ENCODE assay signal across 10 cellular contexts in genomic region chr3:71578045-71578730, GRCh38. TPM values are rescaled to one million over a fixed set of nuclear protein-coding genes. Genes with fewer than 3 reads are reported as not detected.
A peak's percentile ranks its signal among the peaks of the same experiment; 100 is the strongest.
DNase-seq lines count a peak whose midpoint lies in the region; ATAC-seq and TF ChIP-seq lines count a peak whose summit lies in the region.
"Had no signal": no experiment of that assay in that cellular context is flagged by ENCODE, and none has a peak within 500 bp of the region (broad histone marks: within the 10 kb centered on the region; RNA-seq: fewer than 3 reads in every experiment).

No MANE protein-coding gene starts in this region.

- intact Hi-C loops in stomach (cut with DNase I; ENCODE audit: low total_unique reads), result no loop called here

- no peak for TF ChIP-seq POLR2A in stomach (IDR thresholded peaks at IDR 0.05)

- H3K9me3 ChIP-seq in RWPE2 (ENCODE audit: severe bottlenecking), result no peaks in the 10 kb centered on the region
- no peaks in the 10 kb centered on the region for H3K9me3 ChIP-seq in stomach

- TF ChIP-seq CTCF in RWPE2 (IDR thresholded peaks at IDR 0.05; ENCODE audit: poor library complexity, severe bottlenecking) (no peak), fibroblast of the aortic adventitia (IDR thresholded peaks at IDR 0.05; ENCODE audit: insufficient read depth, low read length) (no peak), stomach (IDR thresholded peaks at IDR 0.05) (no peak)

- H3K27me3 ChIP-seq in RWPE2 (ENCODE audit: insufficient read depth, poor library complexity, severe bottlenecking) (no peaks in the 10 kb centered on the region), stomach (no peaks in the 10 kb centered on the region)

- DNase-seq in SIG-M5 treated with dmso at 0.1 percent for 504 hours (lab: John Stamatoyannopoulos, UW; ENCODE audit: unreplicated experiment) (peak; percentile 63), SIG-M5 (lab: John Stamatoyannopoulos, UW) (no peak), RWPE2 (ENCODE audit: low spot score) (no peak), fibroblast of the aortic adventitia (ENCODE audit: low read depth) (peak; percentile 35), stomach (no peak), GOT3 (lab: John Stamatoyannopoulos, UW) (no peak)
- DNase-seq: hypothalamus, NCI-H524 treated with DMSO at 0.1 percent for 48 hours had no signal

- TF ChIP-seq EP300 in stomach (IDR thresholded peaks at IDR 0.05), result no peak

- H3K4me1 ChIP-seq in RWPE2 (ENCODE audit: insufficient read depth, poor library complexity, severe bottlenecking), result peaks cover 23% of the 10 kb centered on the region
- H3K4me1 ChIP-seq in stomach, result peaks cover 16 to 64% (median 47%) of the 10 kb centered on the region in 4 donors

- H3K36me3 ChIP-seq in RWPE2 (ENCODE audit: low read depth) (peaks cover 37% of the 10 kb centered on the region), stomach (no peaks in the 10 kb centered on the region)

- H3K27ac ChIP-seq in RWPE2 (ENCODE audit: poor library complexity, severe bottlenecking), result peak overlapping the region; percentile 96
- H3K27ac ChIP-seq in stomach, result peak overlapping the region in 3 of 5 donors; percentile 27 to 99 (median 96)

- ATAC-seq in RWPE2 (ENCODE audit: low read depth) (peak; percentile 64), HG02938 (IDR thresholded peaks at IDR 0.05; ENCODE audit: unreplicated experiment) (no peak), GM21737 (IDR thresholded peaks at IDR 0.05; ENCODE audit: unreplicated experiment) (no peak)

- H3K4me3 ChIP-seq in RWPE2 (ENCODE audit: severe bottlenecking), result no peak overlapping the region
- H3K4me3 ChIP-seq in fibroblast of the aortic adventitia (ENCODE audit: low read depth, low read length), result peak overlapping the region; percentile 41
- peak overlapping the region in 1 of 4 donors; percentile 12 for H3K4me3 ChIP-seq in stomach

- WGBS in stomach, 5 donors, result 38 to 47% (median 45%) methylated on average over 6 of the region's 6 CpGs

RNA-seq across cellular contexts. Expression of gene FOXP1, which starts 5.3 kb away (rescaled TPM):
- total RNA-seq in fibroblast of the aortic adventitia (ENCODE audit: low replicate concordance) (43.3 and 115 TPM in 2 replicates), stomach (100 to 1,000 TPM; 109 to 215 (median 159) TPM)
- 10 to 100 TPM; 12.3 to 20.5 (median 15.6) TPM for polyA plus RNA-seq in stomach

Comparison
In these comparisons a context has a peak if more than half of its experiments do, and no peak if none do; other contexts are left out.
1. DNase-seq: peak in SIG-M5 treated with dmso at 0.1 percent for 504 hours (single experiment) and fibroblast of the aortic adventitia (single experiment); none in SIG-M5 (single experiment), RWPE2 (single experiment), stomach (single experiment) and GOT3 (single experiment).